14 cellular contexts compared by ENCODE assay signal in genomic region chr7:110375068-110375467, GRCh38.
DNase-seq lines count a peak whose midpoint lies in the region; ATAC-seq and TF ChIP-seq lines count a peak whose summit lies in the region.
"Had no signal": no experiment of that assay in that cellular context is flagged by ENCODE, and none has a peak within 500 bp of the region (broad histone marks: within the 10 kb centered on the region; RNA-seq: fewer than 3 reads in every experiment).

No MANE protein-coding gene starts in this region.

- H3K4me3 ChIP-seq in neural cell (ENCODE audit: low read length) = no peak overlapping the region
- no peak overlapping the region for H3K4me3 ChIP-seq in hepatocyte
- H3K4me3 ChIP-seq: BLaER1 treated with 17β-estradiol and CSF1 and Interleukin-3, amounts not matched to agents 10 nM and 100 nM; GM12878 had no signal

- H2AFZ ChIP-seq in neural cell (ENCODE audit: low read depth, low read length) = no peak overlapping the region
- no peak overlapping the region for H2AFZ ChIP-seq in hepatocyte

- H3K4me2 ChIP-seq in neural cell (ENCODE audit: low read length) = peak overlapping the region; percentile 14
- no peak overlapping the region for H3K4me2 ChIP-seq in hepatocyte
- H3K4me2 ChIP-seq: BLaER1 treated with 17β-estradiol and CSF1 and Interleukin-3, amounts not matched to agents 10 nM and 100 nM had no signal

- TF ChIP-seq EP300 in neural cell (conservative IDR thresholded peaks at IDR 0.05; ENCODE audit: poor library complexity, severe bottlenecking) = peak; percentile 88

- DNase-seq in DMS 273 (lab: John Stamatoyannopoulos, UW; ENCODE audit: unreplicated experiment) (peak; percentile 66), NCI-H1694 treated with DMSO at 0.1 percent for 48 hours (lab: John Stamatoyannopoulos, UW) (peak; percentile 57), NCI-H524 treated with DMSO at 0.1 percent for 48 hours (lab: John Stamatoyannopoulos, UW) (peak; percentile 73), amniotic stem cell (lab: John Stamatoyannopoulos, UW) (no peak), WTC11 (ENCODE audit: low spot score) (no peak), hepatocyte (ENCODE audit: low spot score) (no peak)
- no peak for DNase-seq in stimulated activated CD4-positive, alpha-beta T cell treated with anti-CD3 and anti-CD28 coated beads, Interleukin-2, amount 100 ng/mL, for 24 hours
- DNase-seq: CD8-positive, alpha-beta T cell; DMS79 treated with DMSO at 0.1 percent for 48 hours; H9 had no signal

- no peak for TF ChIP-seq CTCF in neural cell (IDR thresholded peaks at IDR 0.05; ENCODE audit: poor library complexity, severe bottlenecking)
- no peak for TF ChIP-seq CTCF in WTC11 (IDR thresholded peaks at IDR 0.05)
- no peak for TF ChIP-seq CTCF in hepatocyte (IDR thresholded peaks at IDR 0.05; ENCODE audit: poor library complexity)

- H3K4me3 Mint-ChIP-seq in WTC11 = no peak overlapping the region
- H3K4me3 Mint-ChIP-seq: B cell; CD8-positive, alpha-beta T cell; H9 had no signal

- H3K27ac Mint-ChIP-seq in WTC11 = no peak overlapping the region
- H3K27ac Mint-ChIP-seq: B cell; CD8-positive, alpha-beta T cell; H9 had no signal

- H3K9me3 Mint-ChIP-seq in WTC11 = peaks cover 11% of the 10 kb centered on the region
- H3K9me3 Mint-ChIP-seq: CD8-positive, alpha-beta T cell; H9 had no signal

- H3K9me3 ChIP-seq in neural cell (ENCODE audit: low read length) (no peaks in the 10 kb centered on the region), hepatocyte (ENCODE audit: low read depth) (no peaks in the 10 kb centered on the region)

- H3K36me3 ChIP-seq in neural cell (ENCODE audit: insufficient read depth, low read length) (no peaks in the 10 kb centered on the region), hepatocyte (replicated peaks; ENCODE audit: insufficient read depth, low read depth) (no peaks in the 10 kb centered on the region)
- H3K36me3 ChIP-seq: BLaER1 treated with 17β-estradiol and CSF1 and Interleukin-3, amounts not matched to agents 10 nM and 100 nM had no signal

- peak overlapping the region; percentile 53 for H3K27ac ChIP-seq in neural cell (ENCODE audit: low read length)
- H3K27ac ChIP-seq in hepatocyte = no peak overlapping the region
- H3K27ac ChIP-seq: BLaER1 treated with 17β-estradiol and CSF1 and Interleukin-3, amounts not matched to agents 10 nM and 100 nM had no signal

- H3K4me1 Mint-ChIP-seq in WTC11 = peaks cover 8% of the 10 kb centered on the region; the same call in 1 of the 2 replicates
- H3K4me1 Mint-ChIP-seq: B cell had no signal

- CTCF ChIA-PET in WTC11 (lab: Charles Lee) = no interaction called here

- H3K27me3 ChIP-seq in neural cell (ENCODE audit: insufficient read depth, low read depth, low read length) (no peaks in the 10 kb centered on the region), hepatocyte (no peaks in the 10 kb centered on the region)
- H3K27me3 ChIP-seq: BLaER1 treated with 17β-estradiol and CSF1 and Interleukin-3, amounts not matched to agents 10 nM and 100 nM had no signal

- no peaks in the 10 kb centered on the region for H3K36me3 Mint-ChIP-seq in WTC11
- H3K36me3 Mint-ChIP-seq: CD8-positive, alpha-beta T cell had no signal

- no peak overlapping the region for H3K9ac ChIP-seq in neural cell (ENCODE audit: low read length)
- H3K9ac ChIP-seq: BLaER1 treated with 17β-estradiol and CSF1 and Interleukin-3, amounts not matched to agents 10 nM and 100 nM had no signal

- no peak for TF ChIP-seq RAD21 in neural cell (conservative IDR thresholded peaks at IDR 0.05)

- H3K79me2 ChIP-seq in neural cell (replicated peaks; ENCODE audit: insufficient read depth, low read length) (no peaks in the 10 kb centered on the region), hepatocyte (no peaks in the 10 kb centered on the region)

- H3K27me3 Mint-ChIP-seq in WTC11 (ENCODE audit: low read depth) = no peaks in the 10 kb centered on the region
- H3K27me3 Mint-ChIP-seq: B cell had no signal

- POLR2A ChIA-PET in WTC11 (lab: Charles Lee) = no interaction called here

- ATAC-seq in WTC11 = no peak
- ATAC-seq: CD8-positive, alpha-beta T cell; GM12878 had no signal

- H3K9me2 ChIP-seq in neural cell (ENCODE audit: insufficient read depth, low read length) (no peaks in the 10 kb centered on the region), hepatocyte (replicated peaks; ENCODE audit: insufficient read depth) (no peaks in the 10 kb centered on the region)

- H3K4me1 ChIP-seq in hepatocyte (ENCODE audit: insufficient read depth) = peaks cover 7% of the 10 kb centered on the region
- H3K4me1 ChIP-seq: BLaER1 treated with 17β-estradiol and CSF1 and Interleukin-3, amounts not matched to agents 10 nM and 100 nM had no signal

- no peaks in the 10 kb centered on the region for H3F3A ChIP-seq in neural cell (ENCODE audit: insufficient read depth, low read length, poor library complexity, severe bottlenecking)

- WGBS in hepatocyte (ENCODE audit: low lambda C conversion rate, missing lambda C conversion rate) = 100% methylated on average over 1 of the region's 1 CpG

- no peaks in the 10 kb centered on the region for H4K20me1 ChIP-seq in neural cell (ENCODE audit: insufficient read depth)
- H4K20me1 ChIP-seq in hepatocyte (ENCODE audit: insufficient read depth, poor library complexity, severe bottlenecking) = no peaks in the 10 kb centered on the region
- H4K20me1 ChIP-seq: BLaER1 treated with 17β-estradiol and CSF1 and Interleukin-3, amounts not matched to agents 10 nM and 100 nM had no signal

TF ChIP-seq in neural cell, 6 proteins besides CTCF, POLR2A, EP300 and RAD21:
- TF ChIP-seq POLR2AphosphoS5 (IDR thresholded peaks at IDR 0.05) (peak; percentile 60), TAF1 (IDR thresholded peaks at IDR 0.05; ENCODE audit: low read depth) (no peak)

TF ChIP-seq in WTC11, 78 proteins besides CTCF, POLR2A, EP300 and RAD21:
- TF ChIP-seq MYBL2 (CRISPR knock-in tag; IDR thresholded peaks at IDR 0.05) (no peak), NR2C2 (CRISPR knock-in tag; IDR thresholded peaks at IDR 0.05) (no peak), GABPB1 (CRISPR knock-in tag; IDR thresholded peaks at IDR 0.05) (no peak), JAZF1 (CRISPR knock-in tag; IDR thresholded peaks at IDR 0.05) (no peak), NR1H2 (CRISPR knock-in tag; IDR thresholded peaks at IDR 0.05) (no peak), FOXP1 (CRISPR knock-in tag; IDR thresholded peaks at IDR 0.05; ENCODE audit: borderline replicate concordance) (no peak), SOX15 (CRISPR knock-in tag; IDR thresholded peaks at IDR 0.05) (no peak), ZNF425 (CRISPR knock-in tag; conservative IDR thresholded peaks at IDR 0.05) (no peak), ELF4 (CRISPR knock-in tag; IDR thresholded peaks at IDR 0.05; ENCODE audit: low read depth) (no peak), IRF2 (CRISPR knock-in tag; IDR thresholded peaks at IDR 0.05; ENCODE audit: borderline replicate concordance, low read depth) (no peak), PRRX2 (CRISPR knock-in tag; IDR thresholded peaks at IDR 0.05) (no peak), ZNF219 (CRISPR knock-in tag; IDR thresholded peaks at IDR 0.05; ENCODE audit: borderline replicate concordance) (no peak), GTF2I (CRISPR knock-in tag; conservative IDR thresholded peaks at IDR 0.05) (no peak), ZNF423 (CRISPR knock-in tag; IDR thresholded peaks at IDR 0.05) (no peak), ZNF263 (CRISPR knock-in tag; IDR thresholded peaks at IDR 0.05; ENCODE audit: low read depth) (no peak), ZNF396 (CRISPR knock-in tag; IDR thresholded peaks at IDR 0.05; ENCODE audit: borderline replicate concordance) (no peak), E2F1 (CRISPR knock-in tag; IDR thresholded peaks at IDR 0.05) (no peak), ZNF138 (CRISPR knock-in tag; conservative IDR thresholded peaks at IDR 0.05) (no peak)

Comparison
In these comparisons a context has a peak if more than half of its experiments do, and no peak if none do; other contexts are left out.
1. DNase-seq: peak in DMS 273 (single experiment), NCI-H1694 treated with DMSO at 0.1 percent for 48 hours (single experiment) and NCI-H524 treated with DMSO at 0.1 percent for 48 hours (single experiment); none in amniotic stem cell (single experiment), stimulated activated CD4-positive, alpha-beta T cell treated with anti-CD3 and anti-CD28 coated beads, Interleukin-2, amount 100 ng/mL, for 24 hours (0 of 2), WTC11 (single experiment) and hepatocyte (single experiment).